1 cellular context compared by ENCODE assay signal in the genomic region with DNA sequence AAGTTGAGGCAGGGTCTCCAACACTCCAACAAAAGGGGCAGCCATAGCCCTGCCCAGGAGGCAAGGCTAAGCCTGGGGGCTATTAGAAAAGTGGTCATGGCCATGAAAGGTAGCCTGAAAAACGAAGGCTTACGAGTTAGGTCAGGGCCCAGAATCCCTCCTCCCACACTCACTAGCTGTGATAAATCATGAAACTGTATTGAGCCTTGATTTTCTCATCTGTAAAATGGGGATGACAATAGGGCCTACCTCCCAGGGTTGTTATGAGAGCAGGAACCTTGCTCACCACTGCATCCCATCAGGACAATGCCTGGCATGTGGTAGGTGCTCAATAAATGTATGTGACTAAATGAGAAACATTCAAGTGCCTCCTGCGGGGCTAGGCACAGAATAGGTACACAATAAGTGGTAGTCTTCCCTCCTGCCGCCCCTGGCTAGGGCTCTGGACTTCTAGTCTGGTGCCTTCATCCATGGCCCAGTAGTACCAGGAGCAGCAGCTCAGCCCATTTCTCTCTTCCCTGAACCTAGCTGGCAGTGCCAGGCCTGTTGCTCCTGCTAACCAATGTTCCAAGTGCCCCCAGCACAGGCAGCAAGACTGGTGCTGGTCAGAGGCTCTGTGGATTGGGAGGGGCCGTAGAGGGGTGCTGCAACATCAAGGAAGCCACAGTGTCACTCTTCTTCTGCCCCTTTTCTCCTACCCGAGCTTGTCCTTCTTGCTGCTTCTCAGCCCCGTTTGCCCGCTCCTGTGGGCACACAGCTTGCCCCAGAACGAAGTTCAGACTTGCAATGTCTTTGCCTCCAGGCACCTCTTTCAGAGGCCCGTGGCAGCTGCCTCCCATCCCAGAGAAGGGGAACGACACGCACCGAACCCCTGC.
TF ChIP-seq lines count a peak whose summit lies in the region.

No MANE protein-coding gene starts in this region.

TF ChIP-seq in endothelial cell of umbilical vein, 7 proteins besides CTCF, POLR2A, EP300 and RAD21:
- TF ChIP-seq EZH2 (IDR thresholded peaks at IDR 0.05; ENCODE audit: borderline replicate concordance, low read depth, low read length, severe bottlenecking) = no peak
- TF ChIP-seq, protein P1, sequence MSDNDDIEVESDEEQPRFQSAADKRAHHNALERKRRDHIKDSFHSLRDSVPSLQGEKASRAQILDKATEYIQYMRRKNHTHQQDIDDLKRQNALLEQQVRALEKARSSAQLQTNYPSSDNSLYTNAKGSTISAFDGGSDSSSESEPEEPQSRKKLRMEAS (IDR thresholded peaks at IDR 0.05; ENCODE audit: insufficient read depth, insufficient read length) = no peak
- peak; percentile 30 for TF ChIP-seq POLR2AphosphoS5 (IDR thresholded peaks at IDR 0.05; ENCODE audit: insufficient read depth, low read depth, low read length)
- no peak for TF ChIP-seq GATA2 (IDR thresholded peaks at IDR 0.05; ENCODE audit: insufficient read depth, insufficient read length, low read depth, low read length)
